Comparison of ENCODE assay signal across 25 cellular contexts in genomic region chr19:19368087-19368486, GRCh38.
"Had no signal": no experiment of that assay in that cellular context is flagged by ENCODE, and none has a peak within 500 bp of the region (broad histone marks: within the 10 kb centered on the region; RNA-seq: fewer than 3 reads in every experiment).

No MANE protein-coding gene starts in this region.

- H3K27me3 Mint-ChIP-seq: activated B cell treated with CpG ODN at 0.5 μM for 24 hours; activated CD4-positive, alpha-beta memory T cell treated with anti-CD3 and anti-CD28 coated beads for 36 hours; activated CD4-positive, alpha-beta T cell treated with anti-CD3 and anti-CD28 coated beads, Interleukin-2, amount 10 ng/mL, durations not matched to agents 7 days and 5 days; activated naive CD8-positive, alpha-beta T cell treated with anti-CD3 and anti-CD28 coated beads, Interleukin-2, amount 50 U/mL, for 24 hours had no signal

- H3K27me3 ChIP-seq: ascending aorta, body of pancreas, Peyer's patch had no signal

- H3K36me3 ChIP-seq: ascending aorta, Peyer's patch had no signal

- FAIRE-seq: bronchial epithelial cell, TTC549 had no signal

- ATAC-seq: activated naive CD4-positive, alpha-beta T cell treated with anti-CD3 and anti-CD28 coated beads, Interleukin-2, amount 50 U/mL, for 72 hours; activated naive CD8-positive, alpha-beta T cell treated with anti-CD3 and anti-CD28 coated beads, Interleukin-2, amount 50 U/mL, for 24 hours; activated T-cell treated with anti-CD3 and anti-CD28 coated beads, Interleukin-2, amount 50 U/mL, for 4 hours; body of pancreas had no signal

- H3K36me3 Mint-ChIP-seq: activated naive CD4-positive, alpha-beta T cell treated with anti-CD3 and anti-CD28 coated beads, Interleukin-2, amount 50 U/mL, for 72 hours had no signal

- H3K4me3 Mint-ChIP-seq: activated B cell treated with CpG ODN at 0.5 μM for 24 hours; activated CD4-positive, alpha-beta memory T cell treated with anti-CD3 and anti-CD28 coated beads for 36 hours; activated CD4-positive, alpha-beta T cell treated with anti-CD3 and anti-CD28 coated beads, Interleukin-2, amount 10 ng/mL, durations not matched to agents 7 days and 5 days; activated naive CD8-positive, alpha-beta T cell treated with anti-CD3 and anti-CD28 coated beads, Interleukin-2, amount 50 U/mL, for 24 hours; activated T-cell treated with anti-CD3 and anti-CD28 coated beads, Interleukin-2, amount 50 U/mL, for 4 hours had no signal

- H3K27ac ChIP-seq: ascending aorta, body of pancreas, Peyer's patch had no signal

- H3K9me3 Mint-ChIP-seq: activated B cell treated with CpG ODN at 0.5 μM for 24 hours; activated CD4-positive, alpha-beta memory T cell treated with anti-CD3 and anti-CD28 coated beads for 36 hours; activated CD4-positive, alpha-beta T cell treated with anti-CD3 and anti-CD28 coated beads, Interleukin-2, amount 10 ng/mL, durations not matched to agents 7 days and 5 days; activated naive CD4-positive, alpha-beta T cell treated with anti-CD3 and anti-CD28 coated beads, Interleukin-2, amount 50 U/mL, for 72 hours; activated naive CD8-positive, alpha-beta T cell treated with anti-CD3 and anti-CD28 coated beads, Interleukin-2, amount 50 U/mL, for 24 hours; activated T-cell treated with anti-CD3 and anti-CD28 coated beads, Interleukin-2, amount 50 U/mL, for 4 hours had no signal

- H3K9me3 ChIP-seq: ascending aorta, body of pancreas, Peyer's patch had no signal

- H3K4me3 ChIP-seq: ascending aorta, body of pancreas, Peyer's patch had no signal

- H3K27ac Mint-ChIP-seq: activated B cell treated with CpG ODN at 0.5 μM for 24 hours; activated CD4-positive, alpha-beta memory T cell treated with anti-CD3 and anti-CD28 coated beads for 36 hours; activated CD4-positive, alpha-beta T cell treated with anti-CD3 and anti-CD28 coated beads, Interleukin-2, amount 10 ng/mL, durations not matched to agents 7 days and 5 days; activated naive CD8-positive, alpha-beta T cell treated with anti-CD3 and anti-CD28 coated beads, Interleukin-2, amount 50 U/mL, for 24 hours had no signal

- DNase-seq: activated B cell treated with CpG ODN at 0.5 μM for 24 hours; activated CD4-positive, alpha-beta memory T cell treated with anti-CD3 and anti-CD28 coated beads for 36 hours; activated CD4-positive, alpha-beta T cell treated with anti-CD3 and anti-CD28 coated beads, Interleukin-2, amount 10 ng/mL, durations not matched to agents 7 days and 5 days; activated CD8-positive, alpha-beta memory T cell treated with anti-CD3 and anti-CD28 coated beads for 24 hours; activated effector memory CD4-positive, alpha-beta T cell treated with anti-CD3 and anti-CD28 coated beads, Interleukin-2, amount 50 U/mL, for 16 hours; activated naive CD4-positive, alpha-beta T cell treated with Interleukin-2 at 50 U/mL for 16 hours; activated naive CD8-positive, alpha-beta T cell treated with anti-CD3 and anti-CD28 coated beads, Interleukin-2, amount 50 U/mL, for 24 hours; activated T-cell treated with anti-CD3 and anti-CD28 coated beads, Interleukin-2, amount 50 U/mL, for 4 hours; amniotic stem cell; body of pancreas; central memory CD4-positive, alpha-beta T cell; Kasumi-1; NCI-H1092 treated with DMSO at 0.1 percent for 48 hours; NCI-H1417 treated with DMSO at 0.1 percent for 48 hours; NCI-H1694 treated with DMSO at 0.1 percent for 48 hours; NCI-H2029 treated with DMSO at 0.1 percent for 48 hours; NCI-H524; Peyer's patch; SIG-M5; T-helper 2 cell; T1000 had no signal
